In the genomic region with DNA sequence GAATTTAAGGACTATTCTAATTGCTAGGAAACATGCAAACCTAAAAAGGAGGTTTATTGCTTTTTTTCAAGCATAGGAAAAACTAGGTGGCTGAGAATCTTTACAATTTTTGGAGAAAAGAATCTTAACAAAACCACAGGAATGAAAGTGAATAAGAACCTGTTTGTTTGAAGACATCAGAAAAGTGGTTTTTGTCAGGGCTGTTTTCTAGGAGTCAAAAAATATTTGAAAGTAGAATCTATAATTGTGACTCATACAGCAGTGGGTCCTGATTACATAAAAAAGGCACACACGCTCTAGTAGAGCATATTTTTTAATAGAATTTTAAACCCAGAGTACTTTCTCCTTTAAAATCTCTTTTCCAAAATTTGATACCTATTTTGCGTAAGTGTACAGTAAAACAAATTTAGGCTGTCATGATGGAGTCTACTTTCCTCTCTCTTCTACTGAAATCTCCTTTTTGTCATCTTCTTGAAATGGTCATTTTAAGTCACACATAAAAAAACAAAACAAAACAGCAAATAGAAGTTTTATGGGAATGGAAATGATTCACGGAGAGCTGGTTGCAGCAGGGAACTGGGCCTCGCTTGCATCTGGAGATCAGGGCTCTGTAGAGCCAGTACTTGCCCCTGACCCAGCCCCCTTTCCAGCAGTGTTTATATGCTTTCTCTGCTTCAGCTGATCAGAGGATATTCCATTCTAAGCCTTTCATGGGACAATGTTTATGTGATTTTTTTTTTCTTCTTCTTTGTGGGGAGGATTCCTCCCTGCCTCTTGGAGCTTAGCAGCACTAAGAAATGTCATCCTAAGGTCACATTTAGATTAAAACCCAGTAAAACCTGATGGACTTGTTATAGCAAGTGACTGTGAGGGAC, we compare ENCODE assay signal across 8 cellular contexts. TPM values are rescaled to one million over a fixed set of nuclear protein-coding genes. Genes with fewer than 3 reads are reported as not detected.
DNase-seq lines count a peak whose midpoint lies in the region; FAIRE-seq and TF ChIP-seq lines count a peak whose summit lies in the region.

No MANE protein-coding gene starts in this region.

- DNase-seq in GM03348 (ENCODE audit: low spot score), result peak; percentile 58
- no peak for DNase-seq in RCC 7860 (ENCODE audit: low spot score)
- DNase-seq in fibroblast of peridontal ligament (ENCODE audit: extremely low read depth), result peak; percentile 37
- peak; percentile 53 for DNase-seq in renal cortical epithelial cell (ENCODE audit: low read depth)
- no peak for DNase-seq in erythroblast (lab: John Stamatoyannopoulos, UW)
- no peak for DNase-seq in T-helper 9 cell
- DNase-seq in NCI-H510A (lab: John Stamatoyannopoulos, UW), result no peak
- no peak for DNase-seq in DMS114 treated with DMSO at 0.1 percent for 48 hours (lab: John Stamatoyannopoulos, UW; ENCODE audit: unreplicated experiment)

- TF ChIP-seq POLR2A in erythroblast (IDR thresholded peaks at IDR 0.05; ENCODE audit: low read length), result no peak

- peak; percentile 25 for FAIRE-seq in RCC 7860 (lab: Jason Lieb, UNC)

RNA-seq across cellular contexts. Expression of gene PELI1, which starts 59.1 kb away (rescaled TPM):
- 23.4 and 39.5 TPM in 2 replicates for total RNA-seq in renal cortical epithelial cell

Comparison
In these comparisons a context has a peak if more than half of its experiments do, and no peak if none do; other contexts are left out.
1. DNase-seq: peak in GM03348 (single experiment), fibroblast of peridontal ligament (single experiment) and renal cortical epithelial cell (single experiment); none in RCC 7860 (single experiment), erythroblast (0 of 2), T-helper 9 cell (single experiment), NCI-H510A (single experiment) and DMS114 treated with DMSO at 0.1 percent for 48 hours (single experiment).